In the genomic region with DNA sequence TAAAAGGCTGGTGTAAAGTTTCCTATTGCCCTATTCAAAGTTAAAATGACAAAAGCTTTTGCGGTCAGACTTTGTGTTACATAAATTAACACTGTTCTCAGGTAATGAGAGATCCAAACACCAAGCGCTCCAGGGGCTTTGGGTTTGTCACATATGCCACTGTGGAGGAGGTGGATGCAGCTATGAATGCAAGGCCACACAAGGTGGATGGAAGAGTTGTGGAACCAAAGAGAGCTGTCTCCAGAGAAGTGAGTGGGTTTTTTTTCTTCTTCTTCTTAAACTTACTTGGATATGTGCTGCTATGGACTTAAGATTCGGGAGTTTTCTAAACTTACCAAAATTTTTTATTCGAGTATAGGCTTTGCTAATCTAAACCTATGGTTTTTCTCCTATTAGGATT, we compare ENCODE assay signal across 10 cellular contexts. TPM values are rescaled to one million over a fixed set of nuclear protein-coding genes. Genes with fewer than 3 reads are reported as not detected.
DNase-seq lines count a peak whose midpoint lies in the region; ATAC-seq and TF ChIP-seq lines count a peak whose summit lies in the region.
"Not testable (repeated sequence)": the region's sequence is repeated elsewhere in the genome, so short reads cannot be mapped to it uniquely, and the experiment has no call there.
"Had no signal": no experiment of that assay in that cellular context is flagged by ENCODE, and none has a peak within 500 bp of the region (broad histone marks: within the 10 kb centered on the region; RNA-seq: fewer than 3 reads in every experiment).

No MANE protein-coding gene starts in this region.

- WGBS in liver, result 28% methylated on average over 4 of the region's 4 CpGs

- BruUV-seq in PC-3 (replicated peaks; lab: Mats Ljungman, UMichigan), result not testable (repeated sequence)

- in situ Hi-C loops in brain microvascular endothelial cell (cut with HindIII; ENCODE audit: low pct_ligation_motif_present, low sequenced_read_pairs), result not testable (repeated sequence)

- H3K4me2 ChIP-seq in PC-3 (ENCODE audit: low read length) (peak overlapping the region; percentile 89), parathyroid adenoma (ENCODE audit: low read length) (peak overlapping the region; percentile 81)

- intact Hi-C loops in PC-3 (cut with micrococcal nuclease), result not testable (repeated sequence)
- intact Hi-C loops in tibial artery (cut with DNase I; ENCODE audit: low total_unique reads), result loop anchor here (2.0 kb wide), 1 partner anchor 77 kb away; no protein-coding TSS in a partner anchor

- H3K4me1 ChIP-seq in PC-3 (ENCODE audit: insufficient read depth, low read length), result peaks cover 29% of the 10 kb centered on the region
- H3K4me1 ChIP-seq in liver (ENCODE audit: control insufficient read depth in 4 of 4, insufficient read depth in 4 of 4, low read length in 3 of 4), result peaks cover 0 to 55% (median 46%) of the 10 kb centered on the region in 4 donors
- peaks cover 26% of the 10 kb centered on the region for H3K4me1 ChIP-seq in parathyroid adenoma
- H3K4me1 ChIP-seq in tibial artery, result peaks cover 0 to 70% (median 51%) of the 10 kb centered on the region in 4 donors

- H4K20me1 ChIP-seq in PC-3 (ENCODE audit: low read length), result peaks cover 55% of the 10 kb centered on the region

- CTCF ChIA-PET in HEK293T (lab: Yijun Ruan, JAX), result not testable (repeated sequence)
- CTCF ChIA-PET in PC-3 (lab: Charles Lee), result interaction anchor here (0.7 kb wide), 1 partner anchor 13 kb away, joined by 3 read pairs; no protein-coding TSS in a partner anchor

- H3K27ac ChIP-seq in C4-2B (peak overlapping the region; percentile 95; the same call in 1 of the 2 replicates), PC-3 (ENCODE audit: low read length) (peak overlapping the region; percentile 63; the same call in 1 of the 2 replicates), brain microvascular endothelial cell (peak overlapping the region; percentile 98), liver (ENCODE audit: low read depth in 1 of 2, low read length in 2 of 2) (peak overlapping the region; percentile 89 to 94), parathyroid adenoma (peak overlapping the region; percentile 93), tibial artery (peak overlapping the region; percentile 90 to 91)

- H3K27me3 ChIP-seq in PC-3 (ENCODE audit: low read length); brain microvascular endothelial cell (replicated peaks); liver (ENCODE audit: control insufficient read depth in 4 of 4, insufficient read depth in 4 of 4, low read length in 3 of 4); parathyroid adenoma (ENCODE audit: control insufficient read depth, insufficient read depth, low read length); tibial artery: not testable (repeated sequence)

- not testable (repeated sequence) for H3K9me2 ChIP-seq in PC-3 (replicated peaks; ENCODE audit: low read length)

- H3K4me3 ChIP-seq in PC-3 (ENCODE audit: low read length) (peak overlapping the region; percentile 88), brain microvascular endothelial cell (ENCODE audit: low read depth, low read length) (peak overlapping the region; percentile 73), fibroblast of pulmonary artery (replicated peaks; ENCODE audit: low read depth, low read length) (peak overlapping the region; percentile 85), liver (ENCODE audit: low read depth in 1 of 3, low read length in 3 of 3) (peak overlapping the region; percentile 48 to 95 (median 86)), parathyroid adenoma (ENCODE audit: low read depth, low read length) (peak overlapping the region; percentile 95), tibial artery (peak overlapping the region; percentile 60 to 71)

- H3K36me3 ChIP-seq in PC-3 (ENCODE audit: low read depth, low read length) (peaks cover 69% of the 10 kb centered on the region), brain microvascular endothelial cell (replicated peaks) (peaks cover 52% of the 10 kb centered on the region), liver (ENCODE audit: control insufficient read depth in 4 of 4, insufficient read depth in 3 of 4, low read depth in 1 of 4, low read length in 3 of 4) (peaks cover 18 to 46% (median 36%) of the 10 kb centered on the region in 4 donors), tibial artery (peaks cover 44 to 48% (median 46%) of the 10 kb centered on the region in 3 donors)
- not testable (repeated sequence) for H3K36me3 ChIP-seq in parathyroid adenoma (ENCODE audit: control insufficient read depth, insufficient read depth, low read length)

- DNase-seq in HEK293T (ENCODE audit: extremely low spot score); PC-3; brain microvascular endothelial cell; fibroblast of pulmonary artery (ENCODE audit: low read depth); tibial artery: not testable (repeated sequence)

- not testable (repeated sequence) for TF ChIP-seq RAD21 in liver (IDR thresholded peaks at IDR 0.05)

- H3F3A ChIP-seq in PC-3 (ENCODE audit: low read length, unreplicated experiment), result peaks cover 24% of the 10 kb centered on the region

- H3K9ac ChIP-seq in PC-3 (ENCODE audit: low read length), result peak overlapping the region; percentile 99
- H3K9ac ChIP-seq in liver (ENCODE audit: low read depth in 1 of 2, low read length in 2 of 2), result peak overlapping the region; percentile 73 to 90
- not testable (repeated sequence) for H3K9ac ChIP-seq in parathyroid adenoma

- POLR2A ChIA-PET in HEK293T (lab: Yijun Ruan, JAX), result interaction anchor here (0.7 to 5.2 kb wide), 8 partner anchors 9 to 76 kb away, joined by 3 to 175 read pairs (median 35); no protein-coding TSS in a partner anchor
- POLR2A ChIA-PET in PC-3 (lab: Charles Lee; ENCODE audit: unreplicated experiment), result not testable (repeated sequence)

- TF ChIP-seq CTCF in C4-2B (conservative IDR thresholded peaks at IDR 0.05); PC-3 (conservative IDR thresholded peaks at IDR 0.05; ENCODE audit: low read depth, low read length); brain microvascular endothelial cell (IDR thresholded peaks at IDR 0.05; ENCODE audit: low read depth, low read length, missing control alignments); fibroblast of pulmonary artery (IDR thresholded peaks at IDR 0.05; ENCODE audit: low read length, missing control alignments); liver (IDR thresholded peaks at IDR 0.05; ENCODE audit: low read depth, low read length, missing input control); parathyroid adenoma (IDR thresholded peaks at IDR 0.05); tibial artery (IDR thresholded peaks at IDR 0.05): not testable (repeated sequence)

- not testable (repeated sequence) for ATAC-seq in PC-3

- not testable (repeated sequence) for H3K9me3 ChIP-seq in PC-3 (ENCODE audit: low read length); liver (ENCODE audit: control insufficient read depth in 4 of 4, low read length in 3 of 4); parathyroid adenoma (ENCODE audit: control insufficient read depth, low read length); tibial artery

- peaks cover 75% of the 10 kb centered on the region for H3K79me2 ChIP-seq in PC-3 (ENCODE audit: low read length)
- peaks cover 23% of the 10 kb centered on the region for H3K79me2 ChIP-seq in parathyroid adenoma

- not testable (repeated sequence) for H2AFZ ChIP-seq in PC-3 (ENCODE audit: low read length); parathyroid adenoma

TF ChIP-seq in HEK293T, 16 proteins besides CTCF, POLR2A, EP300 and RAD21:
- TF ChIP-seq BHLHE40 (IDR thresholded peaks at IDR 0.05; ENCODE audit: borderline replicate concordance), result 0 out of 2 replicates have a peak, but pooled peaks have one; percentile 9
TF ChIP-seq in HEK293T: peak in this region for 1; not testable (repeated sequence) for 15.

RNA-seq across cellular contexts. Expression of a gene that starts 1.2 kb away (rescaled TPM):
- total RNA-seq in PC-3 (2014; rRNA removed) (465 and 516 TPM in 2 replicates), liver (100 to 1,000 TPM; 169 to 274 TPM)
- polyA plus RNA-seq in liver, result 100 to 1,000 TPM in 1 of 2 donors, 10 to 100 TPM in 1; 81.0 to 241 TPM

RNA-seq across cellular contexts. Expression of a gene that starts 1.8 kb away (rescaled TPM):
- 14.6 and 14.9 TPM in 2 replicates for total RNA-seq in PC-3 (2014; rRNA removed)
- total RNA-seq in liver, result 10 to 100 TPM; 15.1 to 62.3 TPM
- polyA plus RNA-seq in liver, result 1 to 10 TPM; 4.4 to 10.0 TPM

RNA-seq across cellular contexts. Expression of a gene that starts 19.1 kb away (rescaled TPM):
- total RNA-seq in PC-3 (2014; rRNA removed), result 0.26 and 0.40 TPM in 2 replicates
- 100 to 1,000 TPM in 1 of 2 donors, 1 to 10 TPM in 1; 1.7 to 155 TPM for total RNA-seq in liver
- under 1 TPM; 0.44 to 0.71 TPM for polyA plus RNA-seq in liver
- total RNA-seq: activated CD8-positive, alpha-beta T cell treated with anti-CD3 and anti-CD28 coated beads for 36 hours; activated T-helper 2 cell treated with anti-CD3 and anti-CD28 coated beads, Interferon-gamma antibody, Interleukin-2, Interleukin-4, amounts not matched to agents 10 μg/mL and 5 μg/mL and 100 μg/mL, durations not matched to agents 14 hours and 24 hours and 36 hours had no signal

RNA-seq across cellular contexts. Expression of a gene that starts 43.2 kb away (rescaled TPM):
- total RNA-seq in PC-3 (2014; rRNA removed) (121 and 156 TPM in 2 replicates), liver (10 to 100 TPM; 54.6 to 87.7 TPM)
- polyA plus RNA-seq in liver, result 10 to 100 TPM; 71.9 to 92.6 TPM
